Comparison of ENCODE assay signal across 10 cellular contexts in the genomic region with DNA sequence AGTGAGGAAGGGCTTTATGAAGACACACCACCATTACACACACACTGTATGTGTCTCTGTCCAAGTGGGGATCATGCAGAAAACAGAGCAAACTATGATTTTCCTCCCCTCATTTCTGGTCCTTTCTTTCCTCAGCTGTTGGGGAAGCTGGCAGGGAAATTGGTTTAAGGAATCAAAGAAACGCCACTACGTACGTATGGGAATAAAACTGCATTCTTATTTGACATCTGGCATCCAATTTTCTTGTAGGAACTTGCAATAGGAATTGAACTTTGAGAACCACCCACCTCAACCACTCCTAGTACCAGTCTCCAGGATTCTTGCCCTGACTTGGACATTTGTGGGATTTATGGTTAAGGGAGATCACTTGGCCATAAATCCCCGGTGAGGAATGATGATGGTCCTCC.
DNase-seq lines count a peak whose midpoint lies in the region; ATAC-seq and TF ChIP-seq lines count a peak whose summit lies in the region.
"Had no signal": no experiment of that assay in that cellular context is flagged by ENCODE, and none has a peak within 500 bp of the region (broad histone marks: within the 10 kb centered on the region; RNA-seq: fewer than 3 reads in every experiment).

No MANE protein-coding gene starts in this region.

- no peaks in the 10 kb centered on the region for H3K36me3 Mint-ChIP-seq in activated T-cell treated with anti-CD3 and anti-CD28 coated beads, Interleukin-2, amount 50 U/mL, for 72 hours (ENCODE audit: insufficient read depth in 2 of 2)
- H3K36me3 Mint-ChIP-seq in memory B cell: no peaks in the 10 kb centered on the region

- H3K4me1 ChIP-seq in tibial artery: peaks cover 0 to 38% (median 10%) of the 10 kb centered on the region in 4 donors
- H3K4me1 ChIP-seq: HAP-1 had no signal

- no peaks in the 10 kb centered on the region for H3K9me3 ChIP-seq in tibial artery
- H3K9me3 ChIP-seq: HAP-1 had no signal

- peak overlapping the region; percentile 71 to 74 for H3K4me3 Mint-ChIP-seq in activated T-cell treated with anti-CD3 and anti-CD28 coated beads, Interleukin-2, amount 50 U/mL, for 72 hours
- H3K4me3 Mint-ChIP-seq in memory B cell: peak overlapping the region; percentile 94

- H3K27me3 Mint-ChIP-seq in activated T-cell treated with anti-CD3 and anti-CD28 coated beads, Interleukin-2, amount 50 U/mL, for 72 hours (ENCODE audit: low read depth): peaks cover 56% of the 10 kb centered on the region
- peaks cover 4% of the 10 kb centered on the region for H3K27me3 Mint-ChIP-seq in memory B cell

- peaks cover 25% of the 10 kb centered on the region for H3K4me1 Mint-ChIP-seq in activated T-cell treated with anti-CD3 and anti-CD28 coated beads, Interleukin-2, amount 50 U/mL, for 72 hours (ENCODE audit: low read depth)
- peaks cover 18% of the 10 kb centered on the region for H3K4me1 Mint-ChIP-seq in memory B cell

- peak overlapping the region; percentile 6 to 36 for H3K27ac ChIP-seq in tibial artery

- no peak overlapping the region for H3K27ac Mint-ChIP-seq in activated T-cell treated with anti-CD3 and anti-CD28 coated beads, Interleukin-2, amount 50 U/mL, for 72 hours
- peak overlapping the region; percentile 94 for H3K27ac Mint-ChIP-seq in memory B cell

- no peaks in the 10 kb centered on the region for H3K9me3 Mint-ChIP-seq in activated T-cell treated with anti-CD3 and anti-CD28 coated beads, Interleukin-2, amount 50 U/mL, for 72 hours
- no peaks in the 10 kb centered on the region for H3K9me3 Mint-ChIP-seq in memory B cell

- TF ChIP-seq CTCF in cardiac fibroblast (IDR thresholded peaks at IDR 0.05; ENCODE audit: low read depth, low read length) (no peak), tibial artery (IDR thresholded peaks at IDR 0.05) (no peak), GM10266 (IDR thresholded peaks at IDR 0.05; ENCODE audit: control insufficient read depth, insufficient read depth, low read depth, missing control alignments) (no peak)

- ATAC-seq in activated T-cell treated with anti-CD3 and anti-CD28 coated beads, Interleukin-2, amount 50 U/mL, for 72 hours (replicated peaks in 1 of 2): no peak
- no peak for ATAC-seq in memory B cell (ENCODE audit: low read depth)
- ATAC-seq in GM19351 (IDR thresholded peaks at IDR 0.05; ENCODE audit: unreplicated experiment): no peak

- H3K27me3 ChIP-seq in tibial artery: no peaks in the 10 kb centered on the region

- no peaks in the 10 kb centered on the region for H3K36me3 ChIP-seq in tibial artery
- H3K36me3 ChIP-seq: HAP-1 had no signal

- peak overlapping the region; percentile 58 to 67 for H3K4me3 ChIP-seq in cardiac fibroblast (replicated peaks in 1 of 2; ENCODE audit: low read depth in 2 of 2, low read length in 2 of 2)
- H3K4me3 ChIP-seq in tibial artery: peak overlapping the region; percentile 46 to 57

- DNase-seq in activated T-cell treated with anti-CD3 and anti-CD28 coated beads, Interleukin-2, amount 50 U/mL, for 72 hours: no peak
- DNase-seq in activated T-cell treated with anti-CD3 and anti-CD28 coated beads, Interleukin-2, amount 50 U/mL, for 1 hour: no peak
- DNase-seq in cardiac fibroblast (ENCODE audit: low read depth in 2 of 2) (peak in 1 of 2 donors; percentile 35), memory B cell (ENCODE audit: low spot score in 2 of 2) (no peak), tibial artery (no peak), GM10266 (ENCODE audit: extremely low spot score) (no peak), Ammon's horn (ENCODE audit: low spot score) (no peak)
- DNase-seq: NCI-H226 had no signal

- intact Hi-C loops in tibial artery (cut with DNase I; ENCODE audit: low total_unique reads): no loop called here
